Comparison of ENCODE assay signal across 20 cellular contexts in genomic region chrX:19864736-19865135, GRCh38. TPM values are rescaled to one million over a fixed set of nuclear protein-coding genes. Genes with fewer than 3 reads are reported as not detected.
DNase-seq lines count a peak whose midpoint lies in the region; ATAC-seq, FAIRE-seq and TF ChIP-seq lines count a peak whose summit lies in the region.
"Had no signal": no experiment of that assay in that cellular context is flagged by ENCODE, and none has a peak within 500 bp of the region (broad histone marks: within the 10 kb centered on the region; RNA-seq: fewer than 3 reads in every experiment).

No MANE protein-coding gene starts in this region.

- H3K79me2 ChIP-seq in OCI-LY1 (ENCODE audit: insufficient read depth, low read length) (peaks cover 10% of the 10 kb centered on the region), smooth muscle cell (ENCODE audit: low read depth) (peaks cover 21% of the 10 kb centered on the region)
- H3K79me2 ChIP-seq: parathyroid adenoma had no signal

- no peaks in the 10 kb centered on the region for H3K9me3 ChIP-seq in CD4-positive, alpha-beta T cell (ENCODE audit: control insufficient read depth, low read length)
- no peaks in the 10 kb centered on the region for H3K9me3 ChIP-seq in OCI-LY1 (ENCODE audit: low read length)
- no peaks in the 10 kb centered on the region for H3K9me3 ChIP-seq in smooth muscle cell (replicated peaks; ENCODE audit: low read depth)
- H3K9me3 ChIP-seq: heart right ventricle, sigmoid colon, uterus had no signal

- no peak for TF ChIP-seq CTCF in CD4-positive, alpha-beta T cell (IDR thresholded peaks at IDR 0.05)
- no peak for TF ChIP-seq CTCF in OCI-LY1 (IDR thresholded peaks at IDR 0.05; ENCODE audit: low read length)
- no peak for TF ChIP-seq CTCF in natural killer cell (IDR thresholded peaks at IDR 0.05)
- TF ChIP-seq CTCF in smooth muscle cell (IDR thresholded peaks at IDR 0.05; ENCODE audit: borderline replicate concordance, insufficient read depth, poor library complexity, severe bottlenecking), result no peak

- H3K36me3 ChIP-seq in OCI-LY1 (ENCODE audit: insufficient read depth, low read length) (no peaks in the 10 kb centered on the region), smooth muscle cell (ENCODE audit: low read depth) (no peaks in the 10 kb centered on the region)
- H3K36me3 ChIP-seq: heart right ventricle, sigmoid colon, uterus had no signal

- H3K27ac ChIP-seq in CD4-positive, alpha-beta T cell (ENCODE audit: low read depth, low read length), result no peak overlapping the region
- H3K27ac ChIP-seq in OCI-LY1 (ENCODE audit: low read depth, low read length, poor library complexity, severe bottlenecking), result peak overlapping the region; percentile 95
- H3K27ac ChIP-seq in smooth muscle cell (ENCODE audit: low read depth), result no peak overlapping the region
- H3K27ac ChIP-seq: GM23248, parathyroid adenoma, uterus had no signal

- no peaks in the 10 kb centered on the region for H3K9me2 ChIP-seq in OCI-LY1 (ENCODE audit: low read depth, low read length)

- H3K36me3 Mint-ChIP-seq in CD4-positive, alpha-beta T cell (ENCODE audit: low read depth), result no peaks in the 10 kb centered on the region
- H3K36me3 Mint-ChIP-seq in natural killer cell, result no peaks in the 10 kb centered on the region
- peaks cover 11% of the 10 kb centered on the region for H3K36me3 Mint-ChIP-seq in T-helper 2 cell treated with Interferon-gamma antibody and Interleukin-4, amounts not matched to agents 5 μg/mL and 100 μg/mL, for 36 hours (ENCODE audit: low read depth)

- peak overlapping the region; percentile 43 for H3K4me3 ChIP-seq in OCI-LY1 (ENCODE audit: low read depth, low read length, poor library complexity, severe bottlenecking)
- no peak overlapping the region for H3K4me3 ChIP-seq in smooth muscle cell
- H3K4me3 ChIP-seq: GM23248, heart right ventricle, sigmoid colon, uterus had no signal

- no peaks in the 10 kb centered on the region for H4K20me1 ChIP-seq in OCI-LY1 (ENCODE audit: insufficient read depth, low read length)
- H4K20me1 ChIP-seq in smooth muscle cell (ENCODE audit: low read depth), result no peaks in the 10 kb centered on the region

- no peak for ATAC-seq in CD4-positive, alpha-beta T cell (ENCODE audit: poor library complexity)
- peak in 2 of 3 donors; percentile 27 to 52 for ATAC-seq in natural killer cell
- ATAC-seq in HG03159 (IDR thresholded peaks at IDR 0.05; ENCODE audit: unreplicated experiment), result no peak
- ATAC-seq in HG02763 (IDR thresholded peaks at IDR 0.05; ENCODE audit: unreplicated experiment), result no peak
- ATAC-seq: heart right ventricle had no signal

- FAIRE-seq in GM12891 (lab: Jason Lieb, UNC), result peak; percentile 66
- FAIRE-seq: D721Med, G401.6 had no signal

- H3K9ac ChIP-seq in OCI-LY1 (ENCODE audit: low read length) (peak overlapping the region; percentile 40), smooth muscle cell (ENCODE audit: low read depth) (no peak overlapping the region)
- H3K9ac ChIP-seq: GM23248, parathyroid adenoma had no signal

- H3K4me3 Mint-ChIP-seq in CD4-positive, alpha-beta T cell, result peak overlapping the region; percentile 11
- peak overlapping the region; percentile 53 for H3K4me3 Mint-ChIP-seq in natural killer cell
- H3K4me3 Mint-ChIP-seq in T-helper 2 cell treated with Interferon-gamma antibody and Interleukin-4, amounts not matched to agents 5 μg/mL and 100 μg/mL, for 36 hours, result no peak overlapping the region

- H3K9me3 Mint-ChIP-seq in CD4-positive, alpha-beta T cell, result no peaks in the 10 kb centered on the region
- no peaks in the 10 kb centered on the region for H3K9me3 Mint-ChIP-seq in natural killer cell
- H3K9me3 Mint-ChIP-seq in T-helper 2 cell treated with Interferon-gamma antibody and Interleukin-4, amounts not matched to agents 5 μg/mL and 100 μg/mL, for 36 hours, result no peaks in the 10 kb centered on the region

- H3K4me1 ChIP-seq in OCI-LY1 (ENCODE audit: insufficient read depth, low read length, severe bottlenecking) (peaks cover 88% of the 10 kb centered on the region), smooth muscle cell (ENCODE audit: low read depth) (no peaks in the 10 kb centered on the region)
- H3K4me1 ChIP-seq: sigmoid colon, uterus had no signal

- intact Hi-C loops in CD4-positive, alpha-beta T cell (cut with DNase I, micrococcal nuclease), result no loop called here
- intact Hi-C loops in natural killer cell (cut with micrococcal nuclease), result loop anchor here (2.0 kb wide), 1 partner anchor 18 kb away; no protein-coding TSS in a partner anchor

- H2AFZ ChIP-seq in OCI-LY1 (ENCODE audit: low read length), result no peak overlapping the region
- no peak overlapping the region for H2AFZ ChIP-seq in smooth muscle cell (ENCODE audit: low read depth)
- H2AFZ ChIP-seq: GM23248, parathyroid adenoma had no signal

- H3K27me3 Mint-ChIP-seq in CD4-positive, alpha-beta T cell, result no peaks in the 10 kb centered on the region
- H3K27me3 Mint-ChIP-seq in natural killer cell (ENCODE audit: low read depth in 2 of 2), result no peaks in the 10 kb centered on the region
- H3K27me3 Mint-ChIP-seq in T-helper 2 cell treated with Interferon-gamma antibody and Interleukin-4, amounts not matched to agents 5 μg/mL and 100 μg/mL, for 36 hours (ENCODE audit: low read depth), result no peaks in the 10 kb centered on the region

- peak overlapping the region; percentile 68 for H3K27ac Mint-ChIP-seq in CD4-positive, alpha-beta T cell
- H3K27ac Mint-ChIP-seq in natural killer cell, result peak overlapping the region; percentile 79 to 90
- no peak overlapping the region for H3K27ac Mint-ChIP-seq in T-helper 2 cell treated with Interferon-gamma antibody and Interleukin-4, amounts not matched to agents 5 μg/mL and 100 μg/mL, for 36 hours

- peaks cover 5% of the 10 kb centered on the region; the same call in 1 of the 2 replicates for H3F3A ChIP-seq in OCI-LY1 (ENCODE audit: insufficient read depth, low read length)
- H3F3A ChIP-seq in smooth muscle cell (ENCODE audit: low read depth), result no peaks in the 10 kb centered on the region

- no peak for TF ChIP-seq POLR2A in GM12891 (IDR thresholded peaks at IDR 0.05; ENCODE audit: low read depth, low read length)

- H3K4me2 ChIP-seq in OCI-LY1 (ENCODE audit: low read length), result peak overlapping the region; percentile 63
- no peak overlapping the region for H3K4me2 ChIP-seq in smooth muscle cell

- 95% methylated on average over 8 of the region's 8 CpGs for WGBS in smooth muscle cell (ENCODE audit: low lambda C conversion rate)

- peaks cover 71% of the 10 kb centered on the region for H3K4me1 Mint-ChIP-seq in CD4-positive, alpha-beta T cell (ENCODE audit: low read depth)
- H3K4me1 Mint-ChIP-seq in natural killer cell, result peaks cover 53 to 66% of the 10 kb centered on the region in 2 donors
- H3K4me1 Mint-ChIP-seq in T-helper 2 cell treated with Interferon-gamma antibody and Interleukin-4, amounts not matched to agents 5 μg/mL and 100 μg/mL, for 36 hours (ENCODE audit: low read depth), result peaks cover 59% of the 10 kb centered on the region

- POLR2A ChIA-PET in CD4-positive, alpha-beta T cell (lab: Charles Lee), result interaction anchor here (0.7 to 1.7 kb wide), 2 partner anchors 8 to 12 kb away, joined by 3 to 7 read pairs; no protein-coding TSS in a partner anchor

- no peak for DNase-seq in CD4-positive, alpha-beta T cell
- DNase-seq in GM12891 (ENCODE audit: insufficient read length, low spot score), result no peak
- DNase-seq in natural killer cell, result no peak
- no peak for DNase-seq in smooth muscle cell (lab: John Stamatoyannopoulos, UW; ENCODE audit: unreplicated experiment)
- no peak for DNase-seq in T-helper 2 cell treated with Interferon-gamma antibody and Interleukin-4, amounts not matched to agents 5 μg/mL and 100 μg/mL, for 36 hours (ENCODE audit: low spot score)
- DNase-seq: activated CD4-positive, alpha-beta T cell treated with anti-CD3 and anti-CD28 coated beads, Interleukin-2, amount 50 U/mL, for 1 hour; activated naive CD4-positive, alpha-beta T cell treated with anti-CD3 and anti-CD28 coated beads, Interleukin-2, amount 50 U/mL, for 16 hours; GM23248; heart right ventricle; islet precursor cell; NCI-H1417; sigmoid colon; stimulated activated CD4-positive, alpha-beta T cell treated with anti-CD3 and anti-CD28 coated beads, Interleukin-1b, Interleukin-23, amount 100 ng/mL, for 48 hours; uterus had no signal

- CTCF ChIA-PET in CD4-positive, alpha-beta T cell (lab: Charles Lee), result no interaction called here

- H3K27me3 ChIP-seq in CD4-positive, alpha-beta T cell (ENCODE audit: control insufficient read depth, insufficient read depth, low read length), result no peaks in the 10 kb centered on the region
- H3K27me3 ChIP-seq in OCI-LY1 (ENCODE audit: insufficient read depth, low read length) (no peaks in the 10 kb centered on the region), smooth muscle cell (ENCODE audit: low read depth) (no peaks in the 10 kb centered on the region)
- H3K27me3 ChIP-seq: sigmoid colon had no signal

TF ChIP-seq in GM12891, 5 proteins besides CTCF, POLR2A, EP300 and RAD21:
- TF ChIP-seq PAX5 (IDR thresholded peaks at IDR 0.05; ENCODE audit: insufficient read depth, low read length, severe bottlenecking) (no peak), TAF1 (IDR thresholded peaks at IDR 0.05; ENCODE audit: low read depth, low read length) (no peak), SPI1 (IDR thresholded peaks at IDR 0.05; ENCODE audit: low read depth, low read length) (no peak), POU2F2 (IDR thresholded peaks at IDR 0.05; ENCODE audit: low read depth, low read length) (no peak), POLR2AphosphoS5 (IDR thresholded peaks at IDR 0.05; ENCODE audit: low read depth, low read length) (no peak)

RNA-seq across cellular contexts. Expression of gene SH3KBP1, which starts 22.7 kb away (rescaled TPM):
- total RNA-seq in CD4-positive, alpha-beta T cell, result 10 to 100 TPM; 64.7 to 65.9 TPM
- 103 TPM for polyA plus RNA-seq in GM12891 (2012; ENCODE audit: low read depth, missing spikeins)
- total RNA-seq in natural killer cell, result 100 to 1,000 TPM; 124 to 155 (median 155) TPM
- total RNA-seq in smooth muscle cell, result 69.7 and 76.8 TPM in 2 replicates
- polyA plus RNA-seq in smooth muscle cell, result 68.0 and 77.3 TPM in 2 replicates

Comparison
In these comparisons a context has a peak if more than half of its experiments do, and no peak if none do; other contexts are left out.
1. ATAC-seq: peak in natural killer cell (2 of 3); none in CD4-positive, alpha-beta T cell (single experiment), HG03159 (single experiment) and HG02763 (single experiment).